ENCODE assay signal across 19 cellular contexts in the genomic region with DNA sequence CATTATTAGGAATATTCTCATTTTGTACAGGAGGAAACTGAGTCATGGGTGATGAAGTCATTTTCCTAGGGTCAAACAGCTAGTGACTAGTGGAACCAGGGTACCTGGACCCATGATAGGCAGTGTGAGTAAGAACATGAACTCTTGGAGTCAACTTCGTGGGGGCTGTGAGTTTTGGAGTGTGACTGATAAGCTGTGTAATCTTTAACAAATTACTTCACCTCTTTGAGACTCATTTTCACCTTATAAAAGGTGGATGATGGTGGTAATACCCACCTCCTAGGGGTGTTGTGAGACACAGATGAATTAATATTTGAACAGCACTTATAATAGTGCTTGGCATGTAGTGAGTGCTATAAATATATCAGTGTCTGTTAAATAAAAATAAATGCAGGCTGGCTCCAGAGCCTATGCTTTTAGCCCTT. TPM values are rescaled to one million over a fixed set of nuclear protein-coding genes. Genes with fewer than 3 reads are reported as not detected.
DNase-seq lines count a peak whose midpoint lies in the region; ATAC-seq and TF ChIP-seq lines count a peak whose summit lies in the region.
"Had no signal": no experiment of that assay in that cellular context is flagged by ENCODE, and none has a peak within 500 bp of the region (broad histone marks: within the 10 kb centered on the region; RNA-seq: fewer than 3 reads in every experiment).

No MANE protein-coding gene starts in this region.

- peak overlapping the region in 2 of 3 experiments; percentile 24 to 56 for H3K4me3 Mint-ChIP-seq in nephron
- H3K4me3 Mint-ChIP-seq: H9 had no signal

- no peaks in the 10 kb centered on the region for H3K9me3 ChIP-seq in body of pancreas
- H3K9me3 ChIP-seq: BLaER1 treated with 17β-estradiol and CSF1 and Interleukin-3, amounts not matched to agents 10 nM and 100 nM; neutrophil had no signal

- intact Hi-C loops in body of pancreas (cut with DNase I), result no loop called here
- intact Hi-C loops in left cardiac atrium (cut with DNase I), result no loop called here

- H3K27ac ChIP-seq in body of pancreas, result no peak overlapping the region
- H3K27ac ChIP-seq: BLaER1 treated with 17β-estradiol and CSF1 and Interleukin-3, amounts not matched to agents 10 nM and 100 nM; neutrophil had no signal

- H3K27ac Mint-ChIP-seq in nephron, result peak overlapping the region in 2 of 3 experiments; percentile 16 to 27
- H3K27ac Mint-ChIP-seq: activated naive CD4-positive, alpha-beta T cell treated with anti-CD3 and anti-CD28 coated beads, Interleukin-2, amount 50 U/mL, for 72 hours; H9 had no signal

- H3K4me1 ChIP-seq in body of pancreas, result peaks cover 51% of the 10 kb centered on the region

- TF ChIP-seq POLR2A in body of pancreas (IDR thresholded peaks at IDR 0.05), result no peak

- no peaks in the 10 kb centered on the region for H3K36me3 ChIP-seq in body of pancreas (replicated peaks in 1 of 2; ENCODE audit: insufficient read depth in 1 of 2, low read depth in 2 of 2)
- H3K36me3 ChIP-seq: BLaER1 treated with 17β-estradiol and CSF1 and Interleukin-3, amounts not matched to agents 10 nM and 100 nM; neutrophil had no signal

- peaks cover 17% of the 10 kb centered on the region for H3K36me3 Mint-ChIP-seq in nephron (ENCODE audit: low read depth)
- H3K36me3 Mint-ChIP-seq: activated naive CD4-positive, alpha-beta T cell treated with anti-CD3 and anti-CD28 coated beads, Interleukin-2, amount 50 U/mL, for 72 hours had no signal

- H3K27me3 Mint-ChIP-seq in nephron (ENCODE audit: low read depth), result no peaks in the 10 kb centered on the region

- WGBS in body of pancreas, 2 donors, result 3 to 6% methylated on average over 1 of the region's 1 CpG

- H3K27me3 ChIP-seq in body of pancreas, result no peaks in the 10 kb centered on the region

- DNase-seq in ELR (ENCODE audit: low read depth) (peak; percentile 44), body of pancreas (no peak), left cardiac atrium (no peak), dedifferentiated amniotic fluid mesenchymal stem cell (ENCODE audit: extremely low spot score) (no peak), NCI-H1694 (lab: John Stamatoyannopoulos, UW) (no peak), putamen (ENCODE audit: low spot score) (no peak)
- DNase-seq: activated CD4-positive, alpha-beta T cell treated with anti-CD3 and anti-CD28 coated beads for 4 hours; H9; NCI-H1105; NCI-H2081 treated with DMSO at 0.1 percent for 48 hours; NCI-H524 treated with DMSO at 0.1 percent for 48 hours; OCI-M1; retina; SIG-M5 had no signal

- H3K9me3 Mint-ChIP-seq in nephron, result no peaks in the 10 kb centered on the region
- H3K9me3 Mint-ChIP-seq: activated naive CD4-positive, alpha-beta T cell treated with anti-CD3 and anti-CD28 coated beads, Interleukin-2, amount 50 U/mL, for 72 hours; H9 had no signal

- H3K4me1 Mint-ChIP-seq in nephron, result peaks cover 76% of the 10 kb centered on the region

- TF ChIP-seq CTCF in body of pancreas (IDR thresholded peaks at IDR 0.05) (no peak), nephron (IDR thresholded peaks at IDR 0.05; ENCODE audit: unreplicated experiment in 3 of 3) (no peak)

- no peak overlapping the region for H3K4me3 ChIP-seq in body of pancreas
- H3K4me3 ChIP-seq: BLaER1 treated with 17β-estradiol and CSF1 and Interleukin-3, amounts not matched to agents 10 nM and 100 nM had no signal

- peak; percentile 43 for ATAC-seq in body of pancreas
- ATAC-seq in left cardiac atrium, result peak; percentile 61 to 79
- ATAC-seq in HG02884 (IDR thresholded peaks at IDR 0.05; ENCODE audit: unreplicated experiment), result no peak
- ATAC-seq: activated naive CD4-positive, alpha-beta T cell treated with anti-CD3 and anti-CD28 coated beads, Interleukin-2, amount 50 U/mL, for 72 hours had no signal

RNA-seq across cellular contexts. Expression of gene SEMA6D, which starts 9.1 kb away (rescaled TPM):
- total RNA-seq in body of pancreas (10 to 100 TPM; 13.5 to 18.2 TPM), left cardiac atrium (10 to 100 TPM in 1 of 2 donors, 1 to 10 TPM in 1; 5.1 to 12.5 TPM)
- total RNA-seq: activated naive CD4-positive, alpha-beta T cell treated with anti-CD3 and anti-CD28 coated beads, Interleukin-2, amount 50 U/mL, for 72 hours had no signal
